In genomic region chrX:153226344-153227190, GRCh38 we compare ENCODE assay signal across 10 cellular contexts. TPM values are rescaled to one million over a fixed set of nuclear protein-coding genes. Genes with fewer than 3 reads are reported as not detected.
DNase-seq lines count a peak whose midpoint lies in the region; ATAC-seq and TF ChIP-seq lines count a peak whose summit lies in the region.
"Had no signal": no experiment of that assay in that cellular context is flagged by ENCODE, and none has a peak within 500 bp of the region (broad histone marks: within the 10 kb centered on the region; RNA-seq: fewer than 3 reads in every experiment).

No MANE protein-coding gene starts in this region.

- H3K4me1 ChIP-seq in hepatocyte (ENCODE audit: insufficient read depth): no peaks in the 10 kb centered on the region

- no peaks in the 10 kb centered on the region for H3K9me2 ChIP-seq in hepatocyte (replicated peaks; ENCODE audit: insufficient read depth)

- H4K20me1 ChIP-seq in hepatocyte (ENCODE audit: insufficient read depth, poor library complexity, severe bottlenecking): no peaks in the 10 kb centered on the region

- H3K27me3 ChIP-seq in hepatocyte: no peaks in the 10 kb centered on the region
- H3K27me3 ChIP-seq in CD4-positive, alpha-beta T cell (ENCODE audit: control insufficient read depth, insufficient read depth, low read length): no peaks in the 10 kb centered on the region

- no peaks in the 10 kb centered on the region for H3K79me2 ChIP-seq in hepatocyte

- POLR2A ChIA-PET in activated CD4-positive, alpha-beta memory T cell treated with anti-CD3 and anti-CD28 coated beads for 36 hours (lab: Charles Lee): no interaction called here
- POLR2A ChIA-PET in activated CD4-positive, alpha-beta memory T cell treated with anti-CD3 and anti-CD28 coated beads, Interleukin-2, amount 10 ng/mL, durations not matched to agents 7 days and 5 days (lab: Charles Lee): no interaction called here
- POLR2A ChIA-PET in CD4-positive, alpha-beta T cell (lab: Charles Lee): no interaction called here

- H3K36me3 Mint-ChIP-seq in activated CD4-positive, alpha-beta memory T cell treated with anti-CD3 and anti-CD28 coated beads for 36 hours: no peaks in the 10 kb centered on the region
- H3K36me3 Mint-ChIP-seq in activated CD4-positive, alpha-beta memory T cell treated with anti-CD3 and anti-CD28 coated beads, Interleukin-2, amount 10 ng/mL, durations not matched to agents 7 days and 5 days (ENCODE audit: low read depth): no peaks in the 10 kb centered on the region
- no peaks in the 10 kb centered on the region for H3K36me3 Mint-ChIP-seq in CD4-positive, alpha-beta T cell (ENCODE audit: low read depth)

- H3K4me3 ChIP-seq in hepatocyte: no peak overlapping the region

- no peak overlapping the region for H2AFZ ChIP-seq in hepatocyte

- no peaks in the 10 kb centered on the region for H3K9me3 ChIP-seq in hepatocyte (ENCODE audit: low read depth)
- no peaks in the 10 kb centered on the region for H3K9me3 ChIP-seq in CD4-positive, alpha-beta T cell (ENCODE audit: control insufficient read depth, low read length)

- H3K4me1 Mint-ChIP-seq in activated CD4-positive, alpha-beta memory T cell treated with anti-CD3 and anti-CD28 coated beads for 36 hours (ENCODE audit: low read depth): peaks cover 5% of the 10 kb centered on the region
- no peaks in the 10 kb centered on the region for H3K4me1 Mint-ChIP-seq in activated CD4-positive, alpha-beta memory T cell treated with anti-CD3 and anti-CD28 coated beads, Interleukin-2, amount 10 ng/mL, durations not matched to agents 7 days and 5 days
- H3K4me1 Mint-ChIP-seq in stimulated activated naive CD8-positive, alpha-beta T cell treated with anti-CD3 and anti-CD28 coated beads, Interleukin-15, amount 100 ng/mL, for 72 hours: peaks cover 9% of the 10 kb centered on the region
- no peaks in the 10 kb centered on the region for H3K4me1 Mint-ChIP-seq in CD4-positive, alpha-beta T cell (ENCODE audit: low read depth)

- H3K36me3 ChIP-seq in hepatocyte (replicated peaks; ENCODE audit: insufficient read depth, low read depth): no peaks in the 10 kb centered on the region

- no peak overlapping the region for H3K27ac Mint-ChIP-seq in activated CD4-positive, alpha-beta memory T cell treated with anti-CD3 and anti-CD28 coated beads for 36 hours
- no peak overlapping the region for H3K27ac Mint-ChIP-seq in activated CD4-positive, alpha-beta memory T cell treated with anti-CD3 and anti-CD28 coated beads, Interleukin-2, amount 10 ng/mL, durations not matched to agents 7 days and 5 days
- H3K27ac Mint-ChIP-seq in stimulated activated naive CD8-positive, alpha-beta T cell treated with anti-CD3 and anti-CD28 coated beads, Interleukin-15, amount 100 ng/mL, for 72 hours: peak overlapping the region in 1 of 2 donors; percentile 46
- H3K27ac Mint-ChIP-seq in CD4-positive, alpha-beta T cell: no peak overlapping the region

- H3K4me2 ChIP-seq in hepatocyte: peak overlapping the region; percentile 59

- peak; percentile 26 for ATAC-seq in stimulated activated naive CD8-positive, alpha-beta T cell treated with anti-CD3 and anti-CD28 coated beads, Interleukin-15, amount 100 ng/mL, for 72 hours
- no peak for ATAC-seq in CD4-positive, alpha-beta T cell (ENCODE audit: poor library complexity)
- ATAC-seq in HG03565 (IDR thresholded peaks at IDR 0.05; ENCODE audit: unreplicated experiment): no peak

- TF ChIP-seq CTCF in hepatocyte (IDR thresholded peaks at IDR 0.05; ENCODE audit: poor library complexity): no peak
- TF ChIP-seq CTCF in CD4-positive, alpha-beta T cell (IDR thresholded peaks at IDR 0.05): no peak

- DNase-seq in activated CD4-positive, alpha-beta memory T cell treated with anti-CD3 and anti-CD28 coated beads for 36 hours: peak; percentile 24
- DNase-seq in activated CD4-positive, alpha-beta memory T cell treated with anti-CD3 and anti-CD28 coated beads, Interleukin-2, amount 10 ng/mL, durations not matched to agents 7 days and 5 days: no peak
- peak; percentile 37 for DNase-seq in RPMI7951 (ENCODE audit: low read depth)
- peak; percentile 87 for DNase-seq in hepatocyte (ENCODE audit: low spot score)
- no peak for DNase-seq in stimulated activated naive CD8-positive, alpha-beta T cell treated with anti-CD3 and anti-CD28 coated beads, Interleukin-15, amount 100 ng/mL, for 72 hours
- DNase-seq in CD4-positive, alpha-beta T cell: no peak
- DNase-seq in activated effector memory CD4-positive, alpha-beta T cell treated with anti-CD3 and anti-CD28 coated beads, Interleukin-2, amount 50 U/mL, for 16 hours: no peak

- WGBS in hepatocyte (ENCODE audit: low lambda C conversion rate, missing lambda C conversion rate): 51% methylated on average over 14 of the region's 16 CpGs

- H3K4me3 Mint-ChIP-seq in activated CD4-positive, alpha-beta memory T cell treated with anti-CD3 and anti-CD28 coated beads for 36 hours: no peak overlapping the region
- no peak overlapping the region for H3K4me3 Mint-ChIP-seq in activated CD4-positive, alpha-beta memory T cell treated with anti-CD3 and anti-CD28 coated beads, Interleukin-2, amount 10 ng/mL, durations not matched to agents 7 days and 5 days
- H3K4me3 Mint-ChIP-seq in stimulated activated naive CD8-positive, alpha-beta T cell treated with anti-CD3 and anti-CD28 coated beads, Interleukin-15, amount 100 ng/mL, for 72 hours: peak overlapping the region in 1 of 2 donors; percentile 53
- no peak overlapping the region for H3K4me3 Mint-ChIP-seq in CD4-positive, alpha-beta T cell

- intact Hi-C loops in activated CD4-positive, alpha-beta memory T cell treated with anti-CD3 and anti-CD28 coated beads for 36 hours (cut with micrococcal nuclease): no loop called here
- intact Hi-C loops in CD4-positive, alpha-beta T cell (cut with DNase I, micrococcal nuclease): no loop called here

- peak overlapping the region; percentile 62 for H3K27ac ChIP-seq in hepatocyte
- no peak overlapping the region for H3K27ac ChIP-seq in CD4-positive, alpha-beta T cell (ENCODE audit: low read depth, low read length)

- H3K27me3 Mint-ChIP-seq in activated CD4-positive, alpha-beta memory T cell treated with anti-CD3 and anti-CD28 coated beads for 36 hours: peaks cover 7% of the 10 kb centered on the region
- H3K27me3 Mint-ChIP-seq in activated CD4-positive, alpha-beta memory T cell treated with anti-CD3 and anti-CD28 coated beads, Interleukin-2, amount 10 ng/mL, durations not matched to agents 7 days and 5 days: peaks cover 17% of the 10 kb centered on the region
- peaks cover 30% of the 10 kb centered on the region for H3K27me3 Mint-ChIP-seq in stimulated activated naive CD8-positive, alpha-beta T cell treated with anti-CD3 and anti-CD28 coated beads, Interleukin-15, amount 100 ng/mL, for 72 hours
- H3K27me3 Mint-ChIP-seq in CD4-positive, alpha-beta T cell: peaks cover 25% of the 10 kb centered on the region

- H3K9me3 Mint-ChIP-seq in activated CD4-positive, alpha-beta memory T cell treated with anti-CD3 and anti-CD28 coated beads for 36 hours: no peaks in the 10 kb centered on the region
- H3K9me3 Mint-ChIP-seq in activated CD4-positive, alpha-beta memory T cell treated with anti-CD3 and anti-CD28 coated beads, Interleukin-2, amount 10 ng/mL, durations not matched to agents 7 days and 5 days: no peaks in the 10 kb centered on the region
- H3K9me3 Mint-ChIP-seq in stimulated activated naive CD8-positive, alpha-beta T cell treated with anti-CD3 and anti-CD28 coated beads, Interleukin-15, amount 100 ng/mL, for 72 hours: no peaks in the 10 kb centered on the region
- H3K9me3 Mint-ChIP-seq in CD4-positive, alpha-beta T cell: no peaks in the 10 kb centered on the region

- CTCF ChIA-PET in activated CD4-positive, alpha-beta memory T cell treated with anti-CD3 and anti-CD28 coated beads for 36 hours (lab: Charles Lee): no interaction called here
- CTCF ChIA-PET in activated CD4-positive, alpha-beta memory T cell treated with anti-CD3 and anti-CD28 coated beads, Interleukin-2, amount 10 ng/mL, durations not matched to agents 7 days and 5 days (lab: Charles Lee): no interaction called here
- CTCF ChIA-PET in CD4-positive, alpha-beta T cell (lab: Charles Lee): no interaction called here

RNA-seq across cellular contexts. Expression of gene MAGEA1, which starts 47.5 kb away (rescaled TPM):
- total RNA-seq in activated CD4-positive, alpha-beta memory T cell treated with anti-CD3 and anti-CD28 coated beads for 36 hours: not detected
- total RNA-seq in activated CD4-positive, alpha-beta memory T cell treated with anti-CD3 and anti-CD28 coated beads, Interleukin-2, amount 10 ng/mL, durations not matched to agents 7 days and 5 days: not detected
- 0.36 and 0.78 TPM in 2 replicates for total RNA-seq in RPMI7951 (2014; rRNA removed; shearing (Covaris generic))
- not detected in 2 replicates for total RNA-seq in hepatocyte
- polyA plus RNA-seq in hepatocyte: not detected in 2 replicates
- total RNA-seq in CD4-positive, alpha-beta T cell: not detected
- total RNA-seq: T-helper 1 cell treated with Interleukin-12 subunit alpha and Interleukin-12 subunit beta and Interleukin-4 antibody, amounts not matched to agents 30 ng/mL and 1 ng/mL, for 36 hours had no signal
- polyA plus RNA-seq: BJ had no signal

Comparison
In these comparisons a context has a peak if more than half of its experiments do, and no peak if none do; other contexts are left out.
1. DNase-seq: peak in activated CD4-positive, alpha-beta memory T cell treated with anti-CD3 and anti-CD28 coated beads for 36 hours (single experiment), RPMI7951 (single experiment) and hepatocyte (single experiment); none in activated CD4-positive, alpha-beta memory T cell treated with anti-CD3 and anti-CD28 coated beads, Interleukin-2, amount 10 ng/mL, durations not matched to agents 7 days and 5 days (single experiment), stimulated activated naive CD8-positive, alpha-beta T cell treated with anti-CD3 and anti-CD28 coated beads, Interleukin-15, amount 100 ng/mL, for 72 hours (0 of 2), CD4-positive, alpha-beta T cell (0 of 10) and activated effector memory CD4-positive, alpha-beta T cell treated with anti-CD3 and anti-CD28 coated beads, Interleukin-2, amount 50 U/mL, for 16 hours (single experiment).